Comparison of ENCODE assay signal across 19 cellular contexts in the genomic region with DNA sequence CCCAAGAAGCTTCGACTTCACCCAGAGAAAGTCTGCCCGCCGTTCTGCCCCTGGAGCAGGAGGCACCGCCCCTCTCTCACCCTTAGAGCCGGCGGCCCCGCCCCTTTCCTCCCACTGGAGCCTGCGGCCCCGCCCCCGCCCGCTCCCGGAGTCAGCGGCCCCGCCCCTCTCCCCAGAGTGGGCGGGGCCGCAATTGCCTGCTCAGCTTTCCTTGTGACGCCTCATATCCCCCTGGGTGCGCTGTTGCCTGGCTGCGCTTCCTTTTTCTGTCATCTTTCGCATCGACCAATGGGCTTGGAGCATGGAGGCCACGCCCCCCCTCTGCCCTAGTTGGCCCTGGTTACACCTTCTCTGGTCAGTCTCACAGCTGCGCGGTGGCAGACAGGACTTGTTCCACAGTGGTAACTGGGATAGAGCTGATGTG. TPM values are rescaled to one million over a fixed set of nuclear protein-coding genes. Genes with fewer than 3 reads are reported as not detected.
DNase-seq lines count a peak whose midpoint lies in the region; ATAC-seq and TF ChIP-seq lines count a peak whose summit lies in the region.
"Had no signal": no experiment of that assay in that cellular context is flagged by ENCODE, and none has a peak within 500 bp of the region (broad histone marks: within the 10 kb centered on the region; RNA-seq: fewer than 3 reads in every experiment).

No MANE protein-coding gene starts in this region.

- CTCF ChIA-PET in activated CD4-positive, alpha-beta T cell treated with anti-CD3 and anti-CD28 coated beads for 36 hours (lab: Charles Lee) = no interaction called here

- POLR2A ChIA-PET in activated CD4-positive, alpha-beta T cell treated with anti-CD3 and anti-CD28 coated beads for 36 hours (lab: Charles Lee) = no interaction called here

- TF ChIP-seq CTCF in coronary artery (IDR thresholded peaks at IDR 0.05) (no peak), testis (IDR thresholded peaks at IDR 0.05) (no peak), type B pancreatic cell (conservative IDR thresholded peaks at IDR 0.05) (no peak), chondrocyte (IDR thresholded peaks at IDR 0.05) (no peak)

- peaks cover 5% of the 10 kb centered on the region for H3K36me3 Mint-ChIP-seq in activated CD4-positive, alpha-beta T cell treated with anti-CD3 and anti-CD28 coated beads for 36 hours (ENCODE audit: low read depth)
- H3K36me3 Mint-ChIP-seq in type B pancreatic cell (no peaks in the 10 kb centered on the region), chondrocyte (ENCODE audit: low read depth) (peaks cover 4% of the 10 kb centered on the region)

- H3K4me3 Mint-ChIP-seq in activated CD4-positive, alpha-beta T cell treated with anti-CD3 and anti-CD28 coated beads for 36 hours = no peak overlapping the region
- H3K4me3 Mint-ChIP-seq in type B pancreatic cell = no peak overlapping the region
- H3K4me3 Mint-ChIP-seq in chondrocyte (ENCODE audit: unreplicated experiment) = no peak overlapping the region
- H3K4me3 Mint-ChIP-seq: activated B cell treated with CpG ODN at 0.5 μM for 24 hours, neural crest cell had no signal

- H3K4me1 ChIP-seq in testis = no peaks in the 10 kb centered on the region
- H3K4me1 ChIP-seq: gastrocnemius medialis, Peyer's patch had no signal

- H3K4me3 ChIP-seq in coronary artery = peak overlapping the region; percentile 30
- H3K4me3 ChIP-seq in testis = peak overlapping the region; percentile 24 to 32
- H3K4me3 ChIP-seq: gastrocnemius medialis, mucosa of descending colon, Peyer's patch had no signal

- intact Hi-C loops in activated CD4-positive, alpha-beta T cell treated with anti-CD3 and anti-CD28 coated beads for 36 hours (cut with DNase I, micrococcal nuclease) = no loop called here
- intact Hi-C loops in testis (cut with DNase I; ENCODE audit: low total_unique reads) = no loop called here

- H3K27me3 ChIP-seq in testis = no peaks in the 10 kb centered on the region
- H3K27me3 ChIP-seq: gastrocnemius medialis, Peyer's patch had no signal

- peaks cover 5% of the 10 kb centered on the region for H3K27me3 Mint-ChIP-seq in activated CD4-positive, alpha-beta T cell treated with anti-CD3 and anti-CD28 coated beads for 36 hours
- no peaks in the 10 kb centered on the region for H3K27me3 Mint-ChIP-seq in type B pancreatic cell
- H3K27me3 Mint-ChIP-seq in chondrocyte (ENCODE audit: low read depth) = no peaks in the 10 kb centered on the region
- H3K27me3 Mint-ChIP-seq: activated B cell treated with CpG ODN at 0.5 μM for 24 hours had no signal

- TF ChIP-seq POLR2A in testis (IDR thresholded peaks at IDR 0.05) = no peak

- WGBS in testis, 2 donors = 14 to 18% methylated on average over 17 to 23 of the region's 24 CpGs

- peak; percentile 36 for ATAC-seq in activated CD4-positive, alpha-beta T cell treated with anti-CD3 and anti-CD28 coated beads for 36 hours
- ATAC-seq in GM21529 (IDR thresholded peaks at IDR 0.05; ENCODE audit: unreplicated experiment) = no peak
- ATAC-seq: esophagus mucosa, gastrocnemius medialis, mucosa of descending colon had no signal

- H3K4me1 Mint-ChIP-seq in activated CD4-positive, alpha-beta T cell treated with anti-CD3 and anti-CD28 coated beads for 36 hours = no peaks in the 10 kb centered on the region
- H3K4me1 Mint-ChIP-seq in type B pancreatic cell (ENCODE audit: unreplicated experiment) (no peaks in the 10 kb centered on the region), chondrocyte (ENCODE audit: low read depth) (no peaks in the 10 kb centered on the region)
- H3K4me1 Mint-ChIP-seq: activated B cell treated with CpG ODN at 0.5 μM for 24 hours, neural crest cell had no signal

- DNase-seq in activated CD4-positive, alpha-beta T cell treated with anti-CD3 and anti-CD28 coated beads for 36 hours = peak; percentile 37
- no peak for DNase-seq in activated CD4-positive, alpha-beta T cell treated with anti-CD3 and anti-CD28 coated beads for 4 hours
- peak; percentile 87 for DNase-seq in coronary artery (ENCODE audit: low spot score)
- DNase-seq in left kidney (ENCODE audit: low read depth, low spot score) = peak; percentile 21
- DNase-seq in testis = peak; percentile 86
- no peak for DNase-seq in type B pancreatic cell (ENCODE audit: extremely low spot score, unreplicated experiment)
- DNase-seq in chondrocyte (ENCODE audit: low spot score) = no peak
- DNase-seq: activated B cell treated with CpG ODN at 0.5 μM for 24 hours; activated naive CD4-positive, alpha-beta T cell treated with anti-CD3 and anti-CD28 coated beads, Interleukin-2, amount 50 U/mL, for 16 hours; activated T-cell treated with anti-CD3 and anti-CD28 coated beads, Interleukin-2, amount 50 U/mL, for 48 hours; effector memory CD4-positive, alpha-beta T cell; gastrocnemius medialis; NCI-H1436; Peyer's patch; T-helper 9 cell had no signal

- no peaks in the 10 kb centered on the region for H3K36me3 ChIP-seq in testis (ENCODE audit: low read depth, missing control alignments)
- H3K36me3 ChIP-seq: gastrocnemius medialis, Peyer's patch had no signal

- no peaks in the 10 kb centered on the region for H3K9me3 ChIP-seq in testis
- H3K9me3 ChIP-seq: gastrocnemius medialis had no signal

- H3K9me3 Mint-ChIP-seq in activated CD4-positive, alpha-beta T cell treated with anti-CD3 and anti-CD28 coated beads for 36 hours (ENCODE audit: low read depth) = peaks cover 12% of the 10 kb centered on the region
- H3K9me3 Mint-ChIP-seq in type B pancreatic cell (peaks cover 19% of the 10 kb centered on the region), chondrocyte (ENCODE audit: low read depth) (peaks cover 72% of the 10 kb centered on the region)

- H3K27ac ChIP-seq in coronary artery = no peak overlapping the region
- H3K27ac ChIP-seq in testis = no peak overlapping the region
- H3K27ac ChIP-seq: gastrocnemius medialis, Peyer's patch had no signal

- no peak overlapping the region for H3K27ac Mint-ChIP-seq in activated CD4-positive, alpha-beta T cell treated with anti-CD3 and anti-CD28 coated beads for 36 hours
- H3K27ac Mint-ChIP-seq in type B pancreatic cell = no peak overlapping the region
- H3K27ac Mint-ChIP-seq in chondrocyte (ENCODE audit: unreplicated experiment) = no peak overlapping the region
- H3K27ac Mint-ChIP-seq: activated B cell treated with CpG ODN at 0.5 μM for 24 hours had no signal

RNA-seq across cellular contexts. Expression of a gene that starts 38.2 kb away (rescaled TPM):
- total RNA-seq in activated CD4-positive, alpha-beta T cell treated with anti-CD3 and anti-CD28 coated beads for 36 hours = 1 to 10 TPM; 3.5 to 3.6 TPM
- total RNA-seq in testis (1 to 10 TPM; 2.7 to 3.3 TPM), type B pancreatic cell (ENCODE audit: low replicate concordance) (not detected in 2 replicates), chondrocyte (not detected in 3 replicates)
- polyA plus RNA-seq in testis (ENCODE audit: insufficient read depth, low read depth, low replicate concordance) = 1.2 TPM
- total RNA-seq: neural crest cell had no signal

Comparison
In these comparisons a context has a peak if more than half of its experiments do, and no peak if none do; other contexts are left out.
1. DNase-seq: peak in activated CD4-positive, alpha-beta T cell treated with anti-CD3 and anti-CD28 coated beads for 36 hours (single experiment), coronary artery (single experiment), left kidney (single experiment) and testis (single experiment); none in activated CD4-positive, alpha-beta T cell treated with anti-CD3 and anti-CD28 coated beads for 4 hours (0 of 2), type B pancreatic cell (single experiment) and chondrocyte (single experiment).